In the genomic region with DNA sequence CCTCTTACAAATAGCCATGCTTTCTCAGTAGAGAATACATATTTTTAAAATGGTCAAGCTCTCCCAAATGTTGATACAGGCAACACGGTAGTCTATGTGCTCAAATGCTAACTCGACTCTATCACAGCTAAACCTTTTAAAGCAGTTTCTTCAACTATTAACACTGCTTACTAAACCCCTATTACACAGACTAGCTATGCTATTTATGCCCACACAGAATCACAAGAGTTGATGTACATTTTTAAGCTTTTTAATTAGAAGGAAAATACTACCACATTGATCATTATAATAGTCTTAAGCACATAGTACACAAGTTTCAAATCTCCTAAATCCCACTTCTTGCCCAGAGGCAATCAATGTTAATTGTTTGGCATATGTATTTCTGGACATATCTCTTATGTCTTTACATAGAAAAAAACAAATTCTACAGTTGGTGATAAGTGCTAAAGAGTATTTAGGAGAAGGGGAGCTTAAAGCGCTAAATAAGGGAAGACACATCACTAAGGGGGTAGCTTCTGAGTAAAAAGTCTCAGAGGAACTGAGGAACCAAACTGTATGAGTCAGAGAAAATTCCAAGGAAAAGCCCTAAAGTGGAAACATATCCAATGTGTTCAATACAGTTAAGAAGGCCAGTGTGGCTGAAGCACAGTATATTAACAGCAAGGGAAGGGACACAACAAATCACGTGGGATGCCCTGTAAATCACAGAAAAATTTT, we compare ENCODE assay signal across 11 cellular contexts. TPM values are rescaled to one million over a fixed set of nuclear protein-coding genes. Genes with fewer than 3 reads are reported as not detected.
DNase-seq lines count a peak whose midpoint lies in the region; ATAC-seq and TF ChIP-seq lines count a peak whose summit lies in the region.
"Had no signal": no experiment of that assay in that cellular context is flagged by ENCODE, and none has a peak within 500 bp of the region (broad histone marks: within the 10 kb centered on the region; RNA-seq: fewer than 3 reads in every experiment).

No MANE protein-coding gene starts in this region.

- peak overlapping the region; percentile 61 for H3K4me3 Mint-ChIP-seq in stimulated activated naive CD8-positive, alpha-beta T cell treated with anti-CD3 and anti-CD28 coated beads, Interleukin-15, Interleukin-2, amounts not matched to agents 100 ng/mL and 50 ng/mL, for 24 hours
- peak overlapping the region; percentile 5 for H3K4me3 Mint-ChIP-seq in activated B cell treated with CpG ODN at 0.5 μM for 24 hours
- H3K4me3 Mint-ChIP-seq in glutamatergic neuron (ENCODE audit: unreplicated experiment): peak overlapping the region; percentile 37
- no peak overlapping the region for H3K4me3 Mint-ChIP-seq in type B pancreatic cell

- H3K9me3 Mint-ChIP-seq in stimulated activated naive CD8-positive, alpha-beta T cell treated with anti-CD3 and anti-CD28 coated beads, Interleukin-15, Interleukin-2, amounts not matched to agents 100 ng/mL and 50 ng/mL, for 24 hours: no peaks in the 10 kb centered on the region
- H3K9me3 Mint-ChIP-seq in activated B cell treated with CpG ODN at 0.5 μM for 24 hours (no peaks in the 10 kb centered on the region), glutamatergic neuron (ENCODE audit: unreplicated experiment) (no peaks in the 10 kb centered on the region), type B pancreatic cell (no peaks in the 10 kb centered on the region)

- CTCF ChIA-PET in activated B cell treated with CpG ODN at 0.5 μM for 24 hours (lab: Charles Lee): no interaction called here

- TF ChIP-seq CTCF in activated B cell treated with CpG ODN at 0.5 μM for 24 hours (IDR thresholded peaks at IDR 0.05) (no peak), glutamatergic neuron (IDR thresholded peaks at IDR 0.05; ENCODE audit: partially characterized antibody, unreplicated experiment) (no peak), type B pancreatic cell (conservative IDR thresholded peaks at IDR 0.05) (no peak)

- peaks cover 87% of the 10 kb centered on the region for H3K4me1 Mint-ChIP-seq in stimulated activated naive CD8-positive, alpha-beta T cell treated with anti-CD3 and anti-CD28 coated beads, Interleukin-15, Interleukin-2, amounts not matched to agents 100 ng/mL and 50 ng/mL, for 24 hours (ENCODE audit: low read depth)
- peaks cover 55% of the 10 kb centered on the region for H3K4me1 Mint-ChIP-seq in activated B cell treated with CpG ODN at 0.5 μM for 24 hours
- H3K4me1 Mint-ChIP-seq in glutamatergic neuron (ENCODE audit: low read depth, unreplicated experiment): peaks cover 23% of the 10 kb centered on the region
- peaks cover 25% of the 10 kb centered on the region for H3K4me1 Mint-ChIP-seq in type B pancreatic cell (ENCODE audit: unreplicated experiment)

- DNase-seq in stimulated activated naive CD8-positive, alpha-beta T cell treated with anti-CD3 and anti-CD28 coated beads, Interleukin-15, Interleukin-2, amounts not matched to agents 100 U/mL and 50 U/mL, for 24 hours: no peak
- no peak for DNase-seq in activated B cell treated with CpG ODN at 0.5 μM for 24 hours
- DNase-seq in glutamatergic neuron: no peak
- no peak for DNase-seq in type B pancreatic cell (ENCODE audit: extremely low spot score, unreplicated experiment)
- DNase-seq in activated effector memory CD4-positive, alpha-beta T cell treated with Interleukin-2 at 50 U/mL for 16 hours: no peak
- DNase-seq in UCSD-AML1 (lab: John Stamatoyannopoulos, UW; ENCODE audit: unreplicated experiment): no peak
- no peak for DNase-seq in NCI-H526 (lab: John Stamatoyannopoulos, UW)
- DNase-seq: activated CD8-positive, alpha-beta memory T cell treated with anti-CD3 and anti-CD28 coated beads, Interleukin-2, amount 50 U/mL, for 4 hours; COR-L47 had no signal

- peaks cover 85% of the 10 kb centered on the region for H3K36me3 Mint-ChIP-seq in stimulated activated naive CD8-positive, alpha-beta T cell treated with anti-CD3 and anti-CD28 coated beads, Interleukin-15, Interleukin-2, amounts not matched to agents 100 ng/mL and 50 ng/mL, for 24 hours (ENCODE audit: low read depth)
- peaks cover 83% of the 10 kb centered on the region for H3K36me3 Mint-ChIP-seq in activated B cell treated with CpG ODN at 0.5 μM for 24 hours (ENCODE audit: low read depth)
- H3K36me3 Mint-ChIP-seq in glutamatergic neuron (ENCODE audit: unreplicated experiment): peaks cover 4% of the 10 kb centered on the region
- H3K36me3 Mint-ChIP-seq in type B pancreatic cell: peaks cover 56% of the 10 kb centered on the region

- intact Hi-C loops in activated B cell treated with CpG ODN at 0.5 μM for 24 hours (cut with micrococcal nuclease): loop anchor here (2.0 kb wide), 1 partner anchor 15 kb away; no protein-coding TSS in a partner anchor

- POLR2A ChIA-PET in activated B cell treated with CpG ODN at 0.5 μM for 24 hours (lab: Charles Lee): interaction anchor here (0.6 to 4.8 kb wide), 7 partner anchors 9 to 127 kb away, joined by 3 to 24 read pairs (median 4); no protein-coding TSS in a partner anchor

- no peak for ATAC-seq in stimulated activated naive CD8-positive, alpha-beta T cell treated with anti-CD3 and anti-CD28 coated beads, Interleukin-15, Interleukin-2, amounts not matched to agents 100 U/mL and 50 U/mL, for 24 hours
- no peak for ATAC-seq in activated B cell treated with CpG ODN at 0.5 μM for 24 hours (ENCODE audit: low read depth)

- no peaks in the 10 kb centered on the region for H3K27me3 Mint-ChIP-seq in stimulated activated naive CD8-positive, alpha-beta T cell treated with anti-CD3 and anti-CD28 coated beads, Interleukin-15, Interleukin-2, amounts not matched to agents 100 ng/mL and 50 ng/mL, for 24 hours
- H3K27me3 Mint-ChIP-seq in activated B cell treated with CpG ODN at 0.5 μM for 24 hours (no peaks in the 10 kb centered on the region), glutamatergic neuron (ENCODE audit: unreplicated experiment) (peaks cover 2% of the 10 kb centered on the region), type B pancreatic cell (no peaks in the 10 kb centered on the region)

- H3K27ac Mint-ChIP-seq in stimulated activated naive CD8-positive, alpha-beta T cell treated with anti-CD3 and anti-CD28 coated beads, Interleukin-15, Interleukin-2, amounts not matched to agents 100 ng/mL and 50 ng/mL, for 24 hours: peak overlapping the region; percentile 78
- H3K27ac Mint-ChIP-seq in activated B cell treated with CpG ODN at 0.5 μM for 24 hours: no peak overlapping the region
- H3K27ac Mint-ChIP-seq in glutamatergic neuron (ENCODE audit: unreplicated experiment): peak overlapping the region; percentile 56
- H3K27ac Mint-ChIP-seq in type B pancreatic cell: peak overlapping the region; percentile 40

RNA-seq across cellular contexts. Expression of a gene that starts 13.7 kb away (rescaled TPM):
- total RNA-seq in activated B cell treated with CpG ODN at 0.5 μM for 24 hours (653 and 683 TPM in 2 replicates), glutamatergic neuron (ENCODE audit: unreplicated experiment) (514 TPM), type B pancreatic cell (ENCODE audit: low replicate concordance) (474 and 692 TPM in 2 replicates)

RNA-seq across cellular contexts. Expression of a gene that starts 24.3 kb away (rescaled TPM):
- total RNA-seq in activated B cell treated with CpG ODN at 0.5 μM for 24 hours (not detected in 2 replicates), glutamatergic neuron (ENCODE audit: unreplicated experiment) (not detected), type B pancreatic cell (ENCODE audit: low replicate concordance) (0.19 and 0.63 TPM in 2 replicates)
- total RNA-seq: SJSA1 had no signal
